9 cellular contexts compared by ENCODE assay signal in the genomic region with DNA sequence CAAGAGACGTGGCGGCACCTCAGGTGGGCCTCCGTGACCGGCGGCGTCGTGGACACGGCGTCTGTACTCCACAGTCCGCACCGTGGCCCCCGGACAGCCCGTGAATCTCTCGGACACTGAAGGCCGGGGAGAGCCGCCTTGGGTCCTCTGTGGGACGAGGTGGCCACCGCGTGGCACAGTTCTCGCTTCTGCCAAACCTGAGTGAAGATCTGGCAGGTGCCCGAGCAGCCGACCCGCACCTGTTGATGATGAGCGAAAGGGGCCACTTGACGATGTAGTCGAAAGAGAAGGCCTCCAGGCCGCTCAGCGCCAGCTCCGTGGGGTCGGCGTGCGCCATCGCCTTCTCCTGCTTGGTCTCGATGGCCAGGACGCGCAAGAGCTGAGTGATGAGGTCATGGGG. TPM values are rescaled to one million over a fixed set of nuclear protein-coding genes. Genes with fewer than 3 reads are reported as not detected.
"Had no signal": no experiment of that assay in that cellular context is flagged by ENCODE, and none has a peak within 500 bp of the region (broad histone marks: within the 10 kb centered on the region; RNA-seq: fewer than 3 reads in every experiment).

No MANE protein-coding gene starts in this region.

- H2AFZ ChIP-seq: GM23248 had no signal

- H3K4me3 ChIP-seq: GM23248, HAP-1 had no signal

- ATAC-seq: HCT116, HepG2 had no signal

- H3K9ac ChIP-seq: GM23248 had no signal

- H3K4me1 ChIP-seq: HAP-1 had no signal

- DNase-seq: GM23248, GOT3, H7, KBM-7 had no signal

- H3K27ac ChIP-seq: GM23248, HL-60 had no signal

- H3K9me3 ChIP-seq: HAP-1 had no signal

RNA-seq across cellular contexts. Expression of gene VENTX, which starts 47.6 kb away (rescaled TPM):
- total RNA-seq: GM23248, H4, HepG2 had no signal

RNA-seq across cellular contexts. Expression of gene CALY, which starts 51.5 kb away (rescaled TPM):
- total RNA-seq: H4, H7, HepG2 had no signal
